Comparison of ENCODE assay signal across 8 cellular contexts in genomic region chr14:55301722-55302121, GRCh38. TPM values are rescaled to one million over a fixed set of nuclear protein-coding genes. Genes with fewer than 3 reads are reported as not detected.
DNase-seq lines count a peak whose midpoint lies in the region; ATAC-seq and TF ChIP-seq lines count a peak whose summit lies in the region.

No MANE protein-coding gene starts in this region.

- DNase-seq in GM04503 (ENCODE audit: low read depth) (peak; percentile 9), left lung (no peak), progenitor cell of endocrine pancreas (ENCODE audit: low spot score, unreplicated experiment) (no peak), endothelial cell (ENCODE audit: low spot score) (no peak), putamen (ENCODE audit: low spot score) (no peak), NCI-H1105 (lab: John Stamatoyannopoulos, UW) (no peak)
- no peak for DNase-seq in activated naive CD8-positive, alpha-beta T cell treated with anti-CD3 and anti-CD28 coated beads, Interleukin-2, amount 50 U/mL, for 24 hours

- TF ChIP-seq CTCF in left lung (IDR thresholded peaks at IDR 0.05) (no peak), progenitor cell of endocrine pancreas (IDR thresholded peaks at IDR 0.05; ENCODE audit: unreplicated experiment) (no peak), endothelial cell (IDR thresholded peaks at IDR 0.05; ENCODE audit: unreplicated experiment) (no peak)

- no peak overlapping the region for H3K4me3 Mint-ChIP-seq in activated naive CD8-positive, alpha-beta T cell treated with anti-CD3 and anti-CD28 coated beads, Interleukin-2, amount 50 U/mL, for 24 hours
- H3K4me3 Mint-ChIP-seq in progenitor cell of endocrine pancreas (ENCODE audit: low read depth) (no peak overlapping the region), endothelial cell (ENCODE audit: unreplicated experiment) (no peak overlapping the region)

- H3K27me3 Mint-ChIP-seq in activated naive CD8-positive, alpha-beta T cell treated with anti-CD3 and anti-CD28 coated beads, Interleukin-2, amount 50 U/mL, for 24 hours, result no peaks in the 10 kb centered on the region
- no peaks in the 10 kb centered on the region for H3K27me3 Mint-ChIP-seq in progenitor cell of endocrine pancreas
- no peaks in the 10 kb centered on the region for H3K27me3 Mint-ChIP-seq in endothelial cell (ENCODE audit: unreplicated experiment)

- H3K4me1 ChIP-seq in left lung, result peaks cover 12 to 87% of the 10 kb centered on the region in 2 donors

- ATAC-seq in HG03066 (IDR thresholded peaks at IDR 0.05; ENCODE audit: low read depth, unreplicated experiment) (peak; percentile 58), left lung (peak; percentile 13)
- ATAC-seq in activated naive CD8-positive, alpha-beta T cell treated with anti-CD3 and anti-CD28 coated beads, Interleukin-2, amount 50 U/mL, for 24 hours, result peak; percentile 97

- peaks cover 0 to 5% of the 10 kb centered on the region in 2 donors for H3K36me3 ChIP-seq in left lung

- H3K9me3 Mint-ChIP-seq in activated naive CD8-positive, alpha-beta T cell treated with anti-CD3 and anti-CD28 coated beads, Interleukin-2, amount 50 U/mL, for 24 hours, result no peaks in the 10 kb centered on the region
- H3K9me3 Mint-ChIP-seq in progenitor cell of endocrine pancreas (ENCODE audit: low read depth) (no peaks in the 10 kb centered on the region), endothelial cell (ENCODE audit: unreplicated experiment) (no peaks in the 10 kb centered on the region)

- H3K27ac ChIP-seq in left lung, result no peak overlapping the region

- no peak overlapping the region for H3K4me3 ChIP-seq in left lung

- H3K27ac Mint-ChIP-seq in activated naive CD8-positive, alpha-beta T cell treated with anti-CD3 and anti-CD28 coated beads, Interleukin-2, amount 50 U/mL, for 24 hours, result peak overlapping the region; percentile 55
- no peak overlapping the region for H3K27ac Mint-ChIP-seq in progenitor cell of endocrine pancreas
- no peak overlapping the region for H3K27ac Mint-ChIP-seq in endothelial cell (ENCODE audit: unreplicated experiment)

- H3K9me3 ChIP-seq in left lung, result no peaks in the 10 kb centered on the region

- no peaks in the 10 kb centered on the region for H3K27me3 ChIP-seq in left lung

- H3K4me1 Mint-ChIP-seq in activated naive CD8-positive, alpha-beta T cell treated with anti-CD3 and anti-CD28 coated beads, Interleukin-2, amount 50 U/mL, for 24 hours, result peaks cover 60% of the 10 kb centered on the region
- peaks cover 16% of the 10 kb centered on the region for H3K4me1 Mint-ChIP-seq in progenitor cell of endocrine pancreas (ENCODE audit: low read depth)
- no peaks in the 10 kb centered on the region for H3K4me1 Mint-ChIP-seq in endothelial cell (ENCODE audit: unreplicated experiment)

- peaks cover 29% of the 10 kb centered on the region for H3K36me3 Mint-ChIP-seq in activated naive CD8-positive, alpha-beta T cell treated with anti-CD3 and anti-CD28 coated beads, Interleukin-2, amount 50 U/mL, for 24 hours (ENCODE audit: low read depth)
- H3K36me3 Mint-ChIP-seq in progenitor cell of endocrine pancreas (ENCODE audit: insufficient read depth) (peaks cover 10% of the 10 kb centered on the region), endothelial cell (ENCODE audit: low read depth, unreplicated experiment) (no peaks in the 10 kb centered on the region)

- intact Hi-C loops in left lung (cut with DNase I), result no loop called here

RNA-seq across cellular contexts. Expression of gene FBXO34, which starts 30.5 kb away (rescaled TPM):
- 10 to 100 TPM; 24.4 to 24.5 TPM for total RNA-seq in left lung
- total RNA-seq in progenitor cell of endocrine pancreas, result 32.1 and 32.4 TPM in 2 replicates
- 14.2 TPM for total RNA-seq in endothelial cell (ENCODE audit: unreplicated experiment)

Comparison
In these comparisons a context has a peak if more than half of its experiments do, and no peak if none do; other contexts are left out.
1. ATAC-seq: peak in every context shown above with its lines; median percentile 97 in activated naive CD8-positive, alpha-beta T cell treated with anti-CD3 and anti-CD28 coated beads, Interleukin-2, amount 50 U/mL, for 24 hours; 58 in HG03066; 13 in left lung.